8 cellular contexts compared by ENCODE assay signal in the genomic region with DNA sequence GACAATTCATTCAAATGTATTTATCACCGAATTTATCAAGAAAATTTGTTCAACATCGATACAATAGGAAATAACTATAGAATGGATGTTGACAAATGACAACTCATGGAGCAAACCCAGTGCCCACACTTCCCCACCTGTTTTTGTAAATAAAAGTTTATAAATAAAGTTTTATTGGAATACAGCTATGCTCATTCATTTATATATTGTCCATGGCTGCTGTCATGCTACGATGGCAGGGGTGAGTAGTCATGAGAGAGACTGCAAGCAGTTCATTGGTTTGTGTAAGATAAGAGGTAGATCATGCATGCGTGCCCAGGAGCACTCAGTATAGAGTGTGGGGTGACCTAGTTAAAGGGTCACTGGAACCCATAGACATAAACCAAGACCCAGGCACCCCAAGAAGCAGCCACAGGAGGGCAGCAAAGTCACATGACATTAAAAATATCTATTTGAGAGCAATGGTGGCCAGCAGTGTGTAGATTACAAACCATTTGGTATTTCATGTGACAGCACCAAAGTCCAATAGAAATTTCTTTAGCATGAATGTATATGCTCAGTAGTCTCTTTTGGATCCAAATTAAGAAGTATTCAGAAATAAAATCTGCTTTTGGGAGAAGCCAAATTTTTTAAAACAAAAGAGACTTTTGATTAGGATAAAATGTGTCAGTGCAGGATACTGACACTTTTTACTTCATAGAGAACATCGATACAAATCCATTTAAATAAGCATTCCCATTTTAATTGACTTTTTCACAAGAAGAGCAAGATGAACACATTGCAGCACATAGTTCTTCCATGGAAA.
DNase-seq lines count a peak whose midpoint lies in the region; ATAC-seq, FAIRE-seq and TF ChIP-seq lines count a peak whose summit lies in the region.

No MANE protein-coding gene starts in this region.

- no peaks in the 10 kb centered on the region for H3K27me3 Mint-ChIP-seq in activated CD4-positive, alpha-beta T cell treated with anti-CD3 and anti-CD28 coated beads, Interleukin-2, amount 10 ng/mL, durations not matched to agents 24 days and 14 days
- H3K27me3 Mint-ChIP-seq in CD14-positive monocyte (ENCODE audit: low read depth in 3 of 3): no peaks in the 10 kb centered on the region

- H3K27me3 ChIP-seq in HepG2 (ENCODE audit: control insufficient read depth in 1 of 2, insufficient read depth in 2 of 2, low read length in 2 of 2): no peaks in the 10 kb centered on the region

- H3K36me3 Mint-ChIP-seq in activated CD4-positive, alpha-beta T cell treated with anti-CD3 and anti-CD28 coated beads, Interleukin-2, amount 10 ng/mL, durations not matched to agents 24 days and 14 days (ENCODE audit: low read depth): no peaks in the 10 kb centered on the region
- no peaks in the 10 kb centered on the region for H3K36me3 Mint-ChIP-seq in CD14-positive monocyte

- peak; percentile 70 for DNase-seq in activated CD4-positive, alpha-beta T cell treated with anti-CD3 and anti-CD28 coated beads, Interleukin-2, amount 10 ng/mL, durations not matched to agents 24 days and 14 days
- no peak for DNase-seq in activated CD4-positive, alpha-beta T cell treated with anti-CD3 and anti-CD28 coated beads for 4 hours
- DNase-seq in astrocyte of the cerebellum (ENCODE audit: low read depth): peak; percentile 27
- DNase-seq in HepG2 (ENCODE audit: low spot score): no peak
- DNase-seq in CD14-positive monocyte (ENCODE audit: low spot score): no peak

- WGBS in HepG2 (ENCODE audit: low lambda C conversion rate): 13% methylated on average over 5 of the region's 5 CpGs

- no peak for FAIRE-seq in HepG2 (lab: Jason Lieb, UNC)

- H3K27ac Mint-ChIP-seq in activated CD4-positive, alpha-beta T cell treated with anti-CD3 and anti-CD28 coated beads, Interleukin-2, amount 10 ng/mL, durations not matched to agents 24 days and 14 days: no peak overlapping the region
- no peak overlapping the region for H3K27ac Mint-ChIP-seq in CD14-positive monocyte

- TF ChIP-seq POLR2A in HepG2 (IDR thresholded peaks at IDR 0.05; ENCODE audit: insufficient read depth in 1 of 2, low read depth in 2 of 2, low read length in 2 of 2): no peak

- CTCF ChIA-PET in HepG2 (lab: Yijun Ruan, JAX; ENCODE audit: low intra/inter-chr PET ratio, low total read pairs): no interaction called here

- H3K27ac ChIP-seq in HepG2 (ENCODE audit: extremely low read length, insufficient read depth, low read length): no peak overlapping the region

- no peak for TF ChIP-seq EP300 in HepG2 (IDR thresholded peaks at IDR 0.05; ENCODE audit: low read depth in 2 of 2, low read length in 2 of 2)
- TF ChIP-seq EP300 in HepG2 (CRISPR knock-in tag; IDR thresholded peaks at IDR 0.05; ENCODE audit: borderline replicate concordance): no peak

- POLR2A ChIA-PET in HepG2 (lab: Yijun Ruan, JAX): interaction anchor here (0.6 kb wide), 1 partner anchor 316 kb away, joined by 5 read pairs; no protein-coding TSS in a partner anchor

- peak; percentile 35; the same call in 2 of the 3 replicates for ATAC-seq in HepG2
- ATAC-seq in GM21723 (IDR thresholded peaks at IDR 0.05; ENCODE audit: unreplicated experiment): no peak
- no peak for ATAC-seq in HG03521 (IDR thresholded peaks at IDR 0.05; ENCODE audit: unreplicated experiment)

- no peak for TF ChIP-seq RAD21 in HepG2 (CRISPR knock-in tag; IDR thresholded peaks at IDR 0.05)

- no peak overlapping the region for H2AFZ ChIP-seq in HepG2 (ENCODE audit: low read length)

- no peaks in the 10 kb centered on the region for H3K36me3 ChIP-seq in HepG2 (replicated peaks in 1 of 2; ENCODE audit: control insufficient read depth in 1 of 2, insufficient read depth in 2 of 2, low read length in 2 of 2)

- H3K79me2 ChIP-seq in HepG2 (ENCODE audit: insufficient read depth, low read length): no peaks in the 10 kb centered on the region

- H3K4me1 ChIP-seq in HepG2 (ENCODE audit: insufficient read depth, low read length): no peaks in the 10 kb centered on the region

- H3K4me3 Mint-ChIP-seq in activated CD4-positive, alpha-beta T cell treated with anti-CD3 and anti-CD28 coated beads, Interleukin-2, amount 10 ng/mL, durations not matched to agents 24 days and 14 days: no peak overlapping the region
- H3K4me3 Mint-ChIP-seq in CD14-positive monocyte: no peak overlapping the region

- intact Hi-C loops in activated CD4-positive, alpha-beta T cell treated with anti-CD3 and anti-CD28 coated beads, Interleukin-2, amount 10 ng/mL, durations not matched to agents 24 days and 14 days (cut with micrococcal nuclease): no loop called here
- intact Hi-C loops in HepG2 (cut with micrococcal nuclease; ENCODE audit: unreplicated experiment): loop anchor here (5.0 kb wide), 1 partner anchor 266 kb away; no protein-coding TSS in a partner anchor
- intact Hi-C loops in CD14-positive monocyte (cut with micrococcal nuclease): no loop called here

- no peak overlapping the region for H3K4me3 ChIP-seq in astrocyte of the cerebellum (ENCODE audit: low read depth, low read length)
- no peak overlapping the region for H3K4me3 ChIP-seq in HepG2 (replicated peaks in 1 of 3; ENCODE audit: insufficient read depth in 1 of 3, low read depth in 2 of 3, low read length in 3 of 3)

- in situ Hi-C loops in astrocyte of the cerebellum (cut with HindIII; ENCODE audit: low sequenced_read_pairs) (no loop called here), HepG2 (cut with HindIII; ENCODE audit: extremely low pct_ligation_motif_present, low pct_unique_long_range_greater_than_20kb) (no loop called here)

- H3K4me1 Mint-ChIP-seq in activated CD4-positive, alpha-beta T cell treated with anti-CD3 and anti-CD28 coated beads, Interleukin-2, amount 10 ng/mL, durations not matched to agents 24 days and 14 days: no peaks in the 10 kb centered on the region
- H3K4me1 Mint-ChIP-seq in CD14-positive monocyte: no peaks in the 10 kb centered on the region

- no peaks in the 10 kb centered on the region for H4K20me1 ChIP-seq in HepG2 (ENCODE audit: insufficient read depth, low read length)

- no TSS peak for BruUV-seq in HepG2 (replicated peaks; lab: Mats Ljungman, UMichigan)

- no peak overlapping the region for H3K9ac ChIP-seq in HepG2 (ENCODE audit: insufficient read depth, low read depth, low read length)

- TF ChIP-seq CTCF in LNCAP (IDR thresholded peaks at IDR 0.05): peak; percentile 45; the same call in 1 of the 2 replicates
- TF ChIP-seq CTCF in astrocyte of the cerebellum (IDR thresholded peaks at IDR 0.05; ENCODE audit: low read depth, low read length, missing control alignments): peak; percentile 66
- TF ChIP-seq CTCF in HepG2 (CRISPR knock-in tag; IDR thresholded peaks at IDR 0.05): 0 out of 2 replicates have a peak, but pooled peaks have one; percentile 11
- no peak for TF ChIP-seq CTCF in CD14-positive monocyte (IDR thresholded peaks at IDR 0.05)

- H3K9me3 ChIP-seq in HepG2 (ENCODE audit: low read length): peaks cover 58% of the 10 kb centered on the region

- H3K9me3 Mint-ChIP-seq in activated CD4-positive, alpha-beta T cell treated with anti-CD3 and anti-CD28 coated beads, Interleukin-2, amount 10 ng/mL, durations not matched to agents 24 days and 14 days: no peaks in the 10 kb centered on the region
- no peaks in the 10 kb centered on the region for H3K9me3 Mint-ChIP-seq in CD14-positive monocyte

- no peak overlapping the region for H3K4me2 ChIP-seq in HepG2 (ENCODE audit: low read depth, low read length)

TF ChIP-seq in HepG2, 621 proteins besides CTCF, POLR2A, EP300 and RAD21:
- TF ChIP-seq STAG1 (CRISPR knock-in tag; IDR thresholded peaks at IDR 0.05) (peak; percentile 57), ZNF619 (CRISPR knock-in tag; IDR thresholded peaks at IDR 0.05) (no peak), MAFG (CRISPR knock-in tag; IDR thresholded peaks at IDR 0.05) (no peak)

Comparison
In these comparisons a context has a peak if more than half of its experiments do, and no peak if none do; other contexts are left out.
1. DNase-seq: peak in activated CD4-positive, alpha-beta T cell treated with anti-CD3 and anti-CD28 coated beads, Interleukin-2, amount 10 ng/mL, durations not matched to agents 24 days and 14 days (single experiment) and astrocyte of the cerebellum (single experiment); none in activated CD4-positive, alpha-beta T cell treated with anti-CD3 and anti-CD28 coated beads for 4 hours (0 of 2), HepG2 (single experiment) and CD14-positive monocyte (single experiment).